11 cellular contexts compared by ENCODE assay signal in genomic region chr15:62444104-62445027, GRCh38. TPM values are rescaled to one million over a fixed set of nuclear protein-coding genes. Genes with fewer than 3 reads are reported as not detected.
A peak's percentile ranks its signal among the peaks of the same experiment; 100 is the strongest.
DNase-seq lines count a peak whose midpoint lies in the region; ATAC-seq and TF ChIP-seq lines count a peak whose summit lies in the region.
"Had no signal": no experiment of that assay in that cellular context is flagged by ENCODE, and none has a peak within 500 bp of the region (broad histone marks: within the 10 kb centered on the region; RNA-seq: fewer than 3 reads in every experiment).

No MANE protein-coding gene starts in this region.

- peak; percentile 49 for ATAC-seq in activated CD4-positive, alpha-beta T cell treated with anti-CD3 and anti-CD28 coated beads for 36 hours
- ATAC-seq in heart left ventricle (peak in 3 of 4 donors; percentile 44 to 77 (median 60)), HG02973 (IDR thresholded peaks at IDR 0.05; ENCODE audit: unreplicated experiment) (no peak), HG02642 (IDR thresholded peaks at IDR 0.05; ENCODE audit: poor library complexity, unreplicated experiment) (no peak)
- ATAC-seq: right lobe of liver had no signal

- no peaks in the 10 kb centered on the region for H3K9me3 Mint-ChIP-seq in activated CD4-positive, alpha-beta T cell treated with anti-CD3 and anti-CD28 coated beads for 36 hours (ENCODE audit: low read depth)

- TF ChIP-seq POLR2A in heart left ventricle (IDR thresholded peaks at IDR 0.05): no peak
- TF ChIP-seq POLR2A in suprapubic skin (IDR thresholded peaks at IDR 0.05): no peak

- no peak overlapping the region for H3K27ac Mint-ChIP-seq in activated CD4-positive, alpha-beta T cell treated with anti-CD3 and anti-CD28 coated beads for 36 hours

- peak; percentile 14 for DNase-seq in activated CD4-positive, alpha-beta T cell treated with anti-CD3 and anti-CD28 coated beads for 36 hours
- no peak for DNase-seq in activated CD4-positive, alpha-beta T cell treated with anti-CD3 and anti-CD28 coated beads, Interleukin-2, amount 50 U/mL, for 48 hours
- DNase-seq in amniotic epithelial cell (ENCODE audit: low read depth) (peak; percentile 83), heart left ventricle (peak in 1 of 5 donors; percentile 55), suprapubic skin (ENCODE audit: low spot score in 2 of 2) (no peak), HT-29 (ENCODE audit: low spot score) (no peak)
- DNase-seq: activated CD4-positive, alpha-beta T cell treated with anti-CD3 and anti-CD28 coated beads, Interleukin-2, amount 50 U/mL, for 1 hour; central memory CD4-positive, alpha-beta T cell; right lobe of liver had no signal

- H3K4me1 Mint-ChIP-seq in activated CD4-positive, alpha-beta T cell treated with anti-CD3 and anti-CD28 coated beads for 36 hours: no peaks in the 10 kb centered on the region

- H3K36me3 Mint-ChIP-seq in activated CD4-positive, alpha-beta T cell treated with anti-CD3 and anti-CD28 coated beads for 36 hours (ENCODE audit: low read depth): no peaks in the 10 kb centered on the region

- 80 to 91% (median 87%) methylated on average over 8 of the region's 8 CpGs for WGBS in heart left ventricle, 4 donors
- WGBS in suprapubic skin: 73% methylated on average over 8 of the region's 8 CpGs

- H3K27ac ChIP-seq in heart left ventricle: peak overlapping the region in 1 of 12 donors; percentile 15
- H3K27ac ChIP-seq in suprapubic skin: peak overlapping the region; percentile 72
- H3K27ac ChIP-seq: right lobe of liver had no signal

- H3K27me3 Mint-ChIP-seq in activated CD4-positive, alpha-beta T cell treated with anti-CD3 and anti-CD28 coated beads for 36 hours: no peaks in the 10 kb centered on the region

- intact Hi-C loops in activated CD4-positive, alpha-beta T cell treated with anti-CD3 and anti-CD28 coated beads for 36 hours (cut with DNase I, micrococcal nuclease): no loop called here
- intact Hi-C loops in heart left ventricle (cut with DNase I): no loop called here

- H3K27me3 ChIP-seq in heart left ventricle (no peaks in the 10 kb centered on the region), suprapubic skin (no peaks in the 10 kb centered on the region)
- H3K27me3 ChIP-seq: right lobe of liver had no signal

- H3K9me3 ChIP-seq in heart left ventricle (no peaks in the 10 kb centered on the region), suprapubic skin (no peaks in the 10 kb centered on the region)
- H3K9me3 ChIP-seq: right lobe of liver had no signal

- CTCF ChIA-PET in activated CD4-positive, alpha-beta T cell treated with anti-CD3 and anti-CD28 coated beads for 36 hours (lab: Charles Lee): interaction anchor here (0.7 kb wide), 1 partner anchor 31 kb away, joined by 3 read pairs; no protein-coding TSS in a partner anchor

- H3K4me3 Mint-ChIP-seq in activated CD4-positive, alpha-beta T cell treated with anti-CD3 and anti-CD28 coated beads for 36 hours: no peak overlapping the region

- POLR2A ChIA-PET in activated CD4-positive, alpha-beta T cell treated with anti-CD3 and anti-CD28 coated beads for 36 hours (lab: Charles Lee): no interaction called here

- TF ChIP-seq EP300 in suprapubic skin (IDR thresholded peaks at IDR 0.05): no peak

- TF ChIP-seq CTCF in heart left ventricle (IDR thresholded peaks at IDR 0.05) (no peak), suprapubic skin (IDR thresholded peaks at IDR 0.05) (no peak)

- no peaks in the 10 kb centered on the region for H3K36me3 ChIP-seq in heart left ventricle
- H3K36me3 ChIP-seq in suprapubic skin: no peaks in the 10 kb centered on the region
- H3K36me3 ChIP-seq: right lobe of liver had no signal

- H3K4me3 ChIP-seq in heart left ventricle (no peak overlapping the region), suprapubic skin (no peak overlapping the region)
- H3K4me3 ChIP-seq: right lobe of liver had no signal

- peaks cover 0 to 44% (median 14%) of the 10 kb centered on the region in 12 donors for H3K4me1 ChIP-seq in heart left ventricle
- H3K4me1 ChIP-seq in suprapubic skin: no peaks in the 10 kb centered on the region

RNA-seq across cellular contexts. Expression of gene TLN2, which starts 54.0 kb away (rescaled TPM):
- total RNA-seq in activated CD4-positive, alpha-beta T cell treated with anti-CD3 and anti-CD28 coated beads for 36 hours: 1 to 10 TPM; 2.3 to 2.8 TPM
- total RNA-seq in heart left ventricle: 10 to 100 TPM; 24.5 to 60.9 (median 52.3) TPM
- polyA plus RNA-seq in heart left ventricle: 10 to 100 TPM in 1 of 2 donors, 1 to 10 TPM in 1; 8.9 to 41.5 TPM
- 10 to 100 TPM in 3 of 4 donors, 1 to 10 TPM in 1; 6.0 to 15.8 (median 11.3) TPM for total RNA-seq in suprapubic skin
- total RNA-seq in HT-29 (2014; rRNA removed; shearing (Covaris generic)): 0.47 and 1.4 TPM in 2 replicates

Comparison
In these comparisons a context has a peak if more than half of its experiments do, and no peak if none do; other contexts are left out.
1. DNase-seq: peak in activated CD4-positive, alpha-beta T cell treated with anti-CD3 and anti-CD28 coated beads for 36 hours (single experiment) and amniotic epithelial cell (single experiment); none in activated CD4-positive, alpha-beta T cell treated with anti-CD3 and anti-CD28 coated beads, Interleukin-2, amount 50 U/mL, for 48 hours (0 of 2), suprapubic skin (0 of 2) and HT-29 (single experiment).
2. ATAC-seq: peak in activated CD4-positive, alpha-beta T cell treated with anti-CD3 and anti-CD28 coated beads for 36 hours (single experiment) and heart left ventricle (3 of 4); none in HG02973 (single experiment) and HG02642 (single experiment).